In the genomic region with DNA sequence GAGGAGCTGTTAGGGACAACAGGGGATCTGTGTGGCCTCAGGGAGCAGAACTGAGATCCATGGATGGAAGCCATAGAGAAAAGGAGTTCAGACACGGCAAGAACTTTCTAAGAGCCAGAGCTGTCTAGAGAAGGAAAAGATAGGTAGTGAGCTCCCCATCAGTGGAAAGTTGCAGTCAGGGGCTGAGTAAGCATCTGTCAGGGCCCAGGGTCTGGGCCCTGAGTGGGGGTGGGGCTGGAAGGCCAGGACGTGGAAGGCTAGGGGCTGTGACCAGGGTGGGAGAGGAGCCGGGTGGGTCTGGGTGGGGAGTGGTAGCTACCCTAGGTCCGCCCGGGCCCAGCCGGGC, we compare ENCODE assay signal across 9 cellular contexts. TPM values are rescaled to one million over a fixed set of nuclear protein-coding genes. Genes with fewer than 3 reads are reported as not detected.
DNase-seq lines count a peak whose midpoint lies in the region; ATAC-seq and TF ChIP-seq lines count a peak whose summit lies in the region.
"Had no signal": no experiment of that assay in that cellular context is flagged by ENCODE, and none has a peak within 500 bp of the region (broad histone marks: within the 10 kb centered on the region; RNA-seq: fewer than 3 reads in every experiment).

No MANE protein-coding gene starts in this region.

- H3K23ac ChIP-seq in mesendoderm (ENCODE audit: low read length), result no peak overlapping the region

- no peak overlapping the region for H3K27ac ChIP-seq in mesendoderm (ENCODE audit: low read depth, low read length)

- no peak overlapping the region for H3K4ac ChIP-seq in mesendoderm (ENCODE audit: low read depth, low read length)

- peaks cover 2% of the 10 kb centered on the region for H3K4me1 ChIP-seq in mesendoderm (ENCODE audit: control insufficient read depth, low read depth, low read length)

- H3K9me3 Mint-ChIP-seq in activated B cell treated with CpG ODN at 0.5 μM for 24 hours, result no peaks in the 10 kb centered on the region

- peaks cover 40% of the 10 kb centered on the region for H3K4me1 Mint-ChIP-seq in activated B cell treated with CpG ODN at 0.5 μM for 24 hours

- no peak overlapping the region for H3K9ac ChIP-seq in mesendoderm (ENCODE audit: low read length)

- whole genome bisulfite sequencing in mesendoderm (ENCODE audit: extremely low coverage, insufficient coverage, low lambda C conversion rate), result no CpG with 5 or more reads among the region's 6 CpGs

- POLR2A ChIA-PET in activated B cell treated with CpG ODN at 0.5 μM for 24 hours (lab: Charles Lee), result interaction anchor here (0.7 to 3.6 kb wide), 11 partner anchors 8 to 319 kb away, joined by 3 to 26 read pairs (median 5); no protein-coding TSS in a partner anchor

- intact Hi-C loops in activated B cell treated with CpG ODN at 0.5 μM for 24 hours (cut with micrococcal nuclease), result loop anchor here (1.0 to 5.0 kb wide), 5 partner anchors 31 to 1460 kb away; partner anchors contain the start of gene AMER1

- H4K8ac ChIP-seq in mesendoderm (ENCODE audit: low read depth, low read length), result no peak overlapping the region

- no peak overlapping the region for H3K4me3 ChIP-seq in mesendoderm (ENCODE audit: low read length)

- no peaks in the 10 kb centered on the region for H3K27me3 Mint-ChIP-seq in activated B cell treated with CpG ODN at 0.5 μM for 24 hours

- H3K27me3 ChIP-seq in mesendoderm (ENCODE audit: insufficient read depth, low read length, poor library complexity), result no peaks in the 10 kb centered on the region
- H3K27me3 ChIP-seq: body of pancreas had no signal

- TF ChIP-seq CTCF in activated B cell treated with CpG ODN at 0.5 μM for 24 hours (IDR thresholded peaks at IDR 0.05), result no peak

- H3K56ac ChIP-seq in mesendoderm (ENCODE audit: low read length), result peak overlapping the region; percentile 56

- no peak overlapping the region for H3K18ac ChIP-seq in mesendoderm (ENCODE audit: low read length)

- H3K4me2 ChIP-seq in mesendoderm (ENCODE audit: low read length), result no peak overlapping the region

- H3K4me3 Mint-ChIP-seq in activated B cell treated with CpG ODN at 0.5 μM for 24 hours, result peak overlapping the region; percentile 79

- H3K79me1 ChIP-seq in mesendoderm (ENCODE audit: low read length), result no peaks in the 10 kb centered on the region

- peaks cover 39% of the 10 kb centered on the region for H3K79me2 ChIP-seq in mesendoderm (ENCODE audit: control insufficient read depth, insufficient read depth, low read length)

- no peak overlapping the region for H2AK5ac ChIP-seq in mesendoderm (ENCODE audit: low read length)

- no peak overlapping the region for H2BK15ac ChIP-seq in mesendoderm (replicated peaks; ENCODE audit: low read depth)

- DNase-seq in stimulated activated CD4-positive, alpha-beta T cell treated with anti-CD3 and anti-CD28 coated beads, Interleukin-2, amount 100 ng/mL, for 4 hours (ENCODE audit: low read depth), result peak; percentile 42
- DNase-seq in stimulated activated CD4-positive, alpha-beta T cell treated with anti-CD3 and anti-CD28 coated beads, Interleukin-15, amount 100 ng/mL, for 24 hours, result no peak
- no peak for DNase-seq in activated B cell treated with CpG ODN at 0.5 μM for 24 hours
- DNase-seq in mesendoderm, result no peak
- no peak for DNase-seq in AG20443 (ENCODE audit: low spot score)
- DNase-seq in NCI-H526 (lab: John Stamatoyannopoulos, UW), result no peak
- DNase-seq in NCI-H510A treated with DMSO at 0.1 percent for 48 hours (lab: John Stamatoyannopoulos, UW), result no peak
- DNase-seq in NCI-H345 treated with DMSO at 0.1 percent for 48 hours (lab: John Stamatoyannopoulos, UW; ENCODE audit: unreplicated experiment), result no peak

- H4K5ac ChIP-seq in mesendoderm (ENCODE audit: low read length), result no peak overlapping the region

- no peaks in the 10 kb centered on the region for H3K36me3 ChIP-seq in mesendoderm (ENCODE audit: control insufficient read depth, insufficient read depth, low read length)

- ATAC-seq in activated B cell treated with CpG ODN at 0.5 μM for 24 hours (ENCODE audit: low read depth), result no peak

- H2BK5ac ChIP-seq in mesendoderm (ENCODE audit: low read length), result no peak overlapping the region

- no peak overlapping the region for H2BK120ac ChIP-seq in mesendoderm (ENCODE audit: low read depth, low read length)

- peak overlapping the region; percentile 80 for H3K27ac Mint-ChIP-seq in activated B cell treated with CpG ODN at 0.5 μM for 24 hours

- CTCF ChIA-PET in activated B cell treated with CpG ODN at 0.5 μM for 24 hours (lab: Charles Lee), result no interaction called here

- peaks cover 29% of the 10 kb centered on the region for H3K36me3 Mint-ChIP-seq in activated B cell treated with CpG ODN at 0.5 μM for 24 hours (ENCODE audit: low read depth)

RNA-seq across cellular contexts. Expression of gene MSN, which starts 0.3 kb away (rescaled TPM):
- total RNA-seq in activated B cell treated with CpG ODN at 0.5 μM for 24 hours, result 352 TPM in 2 replicates
- polyA plus RNA-seq in mesendoderm (2013, experiment 1 of 2), result 135 TPM
- 137 TPM for polyA plus RNA-seq in mesendoderm (2013, experiment 2 of 2)
